In genomic region chr7:154965014-154965413, GRCh38 we compare ENCODE assay signal across 26 cellular contexts.
"Had no signal": no experiment of that assay in that cellular context is flagged by ENCODE, and none has a peak within 500 bp of the region (broad histone marks: within the 10 kb centered on the region; RNA-seq: fewer than 3 reads in every experiment).

No MANE protein-coding gene starts in this region.

- H3K4me1 Mint-ChIP-seq: natural killer cell had no signal

- H3K4me1 ChIP-seq: gastrocnemius medialis, left lung, testis, uterus had no signal

- H3K27ac ChIP-seq: coronary artery, esophagus muscularis mucosa, gastrocnemius medialis, left lung, testis, uterus had no signal

- ATAC-seq: activated CD4-positive, alpha-beta T cell treated with anti-CD3 and anti-CD28 coated beads for 36 hours; gastrocnemius medialis; left lung; natural killer cell; sciatic nerve; WTC11 had no signal

- H3K9me3 ChIP-seq: esophagus muscularis mucosa, gastrocnemius medialis, left lung, testis, uterus had no signal

- H3K27ac Mint-ChIP-seq: activated CD4-positive, alpha-beta T cell treated with anti-CD3 and anti-CD28 coated beads for 36 hours; activated naive CD4-positive, alpha-beta T cell treated with anti-CD3 and anti-CD28 coated beads for 36 hours; activated naive CD8-positive, alpha-beta T cell treated with anti-CD3 and anti-CD28 coated beads, Interleukin-2, amount 10 ng/mL, durations not matched to agents 7 days and 5 days; natural killer cell; WTC11 had no signal

- H3K27me3 ChIP-seq: esophagus muscularis mucosa, gastrocnemius medialis, left lung, testis, uterus had no signal

- H3K36me3 ChIP-seq: uterus had no signal

- H3K4me3 Mint-ChIP-seq: activated CD4-positive, alpha-beta T cell treated with anti-CD3 and anti-CD28 coated beads for 36 hours; activated naive CD4-positive, alpha-beta T cell treated with anti-CD3 and anti-CD28 coated beads for 36 hours; activated naive CD8-positive, alpha-beta T cell treated with anti-CD3 and anti-CD28 coated beads, Interleukin-2, amount 10 ng/mL, durations not matched to agents 7 days and 5 days; natural killer cell; WTC11 had no signal

- H3K4me3 ChIP-seq: coronary artery, esophagus muscularis mucosa, gastrocnemius medialis, left lung, lung, smooth muscle cell, testis, uterus had no signal

- H3K9me3 Mint-ChIP-seq: activated naive CD4-positive, alpha-beta T cell treated with anti-CD3 and anti-CD28 coated beads for 36 hours; activated naive CD8-positive, alpha-beta T cell treated with anti-CD3 and anti-CD28 coated beads, Interleukin-2, amount 10 ng/mL, durations not matched to agents 7 days and 5 days; natural killer cell; WTC11 had no signal

- H3K27me3 Mint-ChIP-seq: activated CD4-positive, alpha-beta T cell treated with anti-CD3 and anti-CD28 coated beads for 36 hours; activated naive CD8-positive, alpha-beta T cell treated with anti-CD3 and anti-CD28 coated beads, Interleukin-2, amount 10 ng/mL, durations not matched to agents 7 days and 5 days had no signal

- DNase-seq: activated CD4-positive, alpha-beta T cell treated with anti-CD3 and anti-CD28 coated beads for 36 hours; activated CD4-positive, alpha-beta T cell treated with anti-CD3 and anti-CD28 coated beads, Interleukin-2, amount 50 U/mL, for 48 hours; activated CD8-positive, alpha-beta memory T cell treated with anti-CD3 and anti-CD28 coated beads, Interleukin-2, amount 50 U/mL, for 48 hours; activated effector memory CD4-positive, alpha-beta T cell treated with Interleukin-2 at 50 U/mL for 16 hours; activated naive CD4-positive, alpha-beta T cell treated with anti-CD3 and anti-CD28 coated beads for 36 hours; activated naive CD8-positive, alpha-beta T cell treated with anti-CD3 and anti-CD28 coated beads, Interleukin-2, amount 10 ng/mL, durations not matched to agents 7 days and 5 days; activated T-cell treated with anti-CD3 and anti-CD28 coated beads, Interleukin-2, amount 50 U/mL, for 48 hours; amygdala; central memory CD4-positive, alpha-beta T cell; gastrocnemius medialis; hippocampal formation; kidney glomerular epithelial cell; natural killer cell; stimulated activated CD4-positive, alpha-beta T cell treated with anti-CD3 and anti-CD28 coated beads, Interleukin-4, amount 100 ng/mL, for 1 hour; stimulated activated naive CD4-positive, alpha-beta T cell; T1000; testis; trophoblast cell; uterus had no signal
